Comparison of ENCODE assay signal across 11 cellular contexts in genomic region chr9:121720311-121720991, GRCh38.
A peak's percentile ranks its signal among the peaks of the same experiment; 100 is the strongest.
DNase-seq lines count a peak whose midpoint lies in the region; ATAC-seq, FAIRE-seq and TF ChIP-seq lines count a peak whose summit lies in the region.
"Had no signal": no experiment of that assay in that cellular context is flagged by ENCODE, and none has a peak within 500 bp of the region (broad histone marks: within the 10 kb centered on the region; RNA-seq: fewer than 3 reads in every experiment).

No MANE protein-coding gene starts in this region.

- no peaks in the 10 kb centered on the region for H3K27me3 ChIP-seq in HepG2 (ENCODE audit: control insufficient read depth in 1 of 2, insufficient read depth in 2 of 2, low read length in 2 of 2)
- no peaks in the 10 kb centered on the region for H3K27me3 ChIP-seq in suprapubic skin

- CTCF ChIA-PET in MCF 10A (lab: Yijun Ruan, JAX) = interaction anchor here (0.5 to 3.7 kb wide), 33 partner anchors 8 to 1170 kb away, joined by 3 to 33 read pairs (median 4); no protein-coding TSS in a partner anchor
- CTCF ChIA-PET in HepG2 (lab: Yijun Ruan, JAX; ENCODE audit: low intra/inter-chr PET ratio, low total read pairs) = no interaction called here

- H3K9me3 Mint-ChIP-seq in MCF 10A (ENCODE audit: unreplicated experiment) = no peaks in the 10 kb centered on the region

- H4K20me1 ChIP-seq in HepG2 (ENCODE audit: insufficient read depth, low read length) = no peaks in the 10 kb centered on the region

- H3K9me3 ChIP-seq in HepG2 (ENCODE audit: low read length) (no peaks in the 10 kb centered on the region), suprapubic skin (no peaks in the 10 kb centered on the region)

- H3K27ac Mint-ChIP-seq in MCF 10A (ENCODE audit: low read depth, unreplicated experiment) = peak overlapping the region; percentile 42

- H3K27ac ChIP-seq in HepG2 (ENCODE audit: extremely low read length, insufficient read depth, low read length) (no peak overlapping the region), suprapubic skin (peak overlapping the region; percentile 63)

- TF ChIP-seq POLR2A in HepG2 (IDR thresholded peaks at IDR 0.05; ENCODE audit: insufficient read depth in 1 of 2, low read depth in 2 of 2, low read length in 2 of 2) (no peak), suprapubic skin (IDR thresholded peaks at IDR 0.05) (no peak)

- no peak overlapping the region for H3K4me3 Mint-ChIP-seq in MCF 10A (ENCODE audit: unreplicated experiment)

- in situ Hi-C loops in HepG2 (cut with HindIII; ENCODE audit: extremely low pct_ligation_motif_present, low pct_unique_long_range_greater_than_20kb) = no loop called here

- H3K4me1 ChIP-seq in HepG2 (ENCODE audit: insufficient read depth, low read length) (peaks cover 6% of the 10 kb centered on the region; the same call in 1 of the 2 replicates), suprapubic skin (peaks cover 87% of the 10 kb centered on the region)

- TF ChIP-seq CTCF in MCF 10A (IDR thresholded peaks at IDR 0.05; ENCODE audit: unreplicated experiment) (no peak), HepG2 (CRISPR knock-in tag; IDR thresholded peaks at IDR 0.05) (no peak), suprapubic skin (IDR thresholded peaks at IDR 0.05) (no peak)

- H3K36me3 ChIP-seq in HepG2 (replicated peaks in 1 of 2; ENCODE audit: control insufficient read depth in 1 of 2, insufficient read depth in 2 of 2, low read length in 2 of 2) (no peaks in the 10 kb centered on the region), suprapubic skin (no peaks in the 10 kb centered on the region)

- no peak overlapping the region for H3K4me2 ChIP-seq in HepG2 (ENCODE audit: low read depth, low read length)

- peaks cover 44% of the 10 kb centered on the region for H3K4me1 Mint-ChIP-seq in MCF 10A (ENCODE audit: insufficient read depth, unreplicated experiment)

- H3K4me3 ChIP-seq in HepG2 (replicated peaks in 1 of 3; ENCODE audit: insufficient read depth in 1 of 3, low read depth in 2 of 3, low read length in 3 of 3) (no peak overlapping the region), suprapubic skin (no peak overlapping the region)

- TF ChIP-seq EP300 in HepG2 (IDR thresholded peaks at IDR 0.05; ENCODE audit: low read depth in 2 of 2, low read length in 2 of 2) (no peak), HepG2 (CRISPR knock-in tag; IDR thresholded peaks at IDR 0.05; ENCODE audit: borderline replicate concordance) (no peak), suprapubic skin (IDR thresholded peaks at IDR 0.05) (no peak)

- ATAC-seq in HepG2 (peak; percentile 21; the same call in 2 of the 3 replicates), HG03432 (IDR thresholded peaks at IDR 0.05; ENCODE audit: unreplicated experiment) (no peak)

- no peak for FAIRE-seq in HepG2 (lab: Jason Lieb, UNC)
- FAIRE-seq: GM12892, islet of Langerhans had no signal

- BruUV-seq in MCF 10A (replicated peaks; lab: Mats Ljungman, UMichigan) (no TSS peak), HepG2 (replicated peaks; lab: Mats Ljungman, UMichigan) (no TSS peak)

- no peaks in the 10 kb centered on the region for H3K79me2 ChIP-seq in HepG2 (ENCODE audit: insufficient read depth, low read length)

- DNase-seq in M059J (ENCODE audit: low read depth) (peak; percentile 22), MCF 10A (ENCODE audit: unreplicated experiment) (peak; percentile 46), HepG2 (ENCODE audit: low spot score) (no peak), suprapubic skin (ENCODE audit: low spot score in 2 of 2) (no peak), NCI-H2171 treated with DMSO at 0.1 percent for 48 hours (lab: John Stamatoyannopoulos, UW) (no peak), DMS79 (lab: John Stamatoyannopoulos, UW) (no peak)
- DNase-seq: activated CD8-positive, alpha-beta memory T cell treated with anti-CD3 and anti-CD28 coated beads, Interleukin-2, amount 50 U/mL, for 4 hours; NCI-H1930 had no signal

- no peak for TF ChIP-seq RAD21 in HepG2 (CRISPR knock-in tag; IDR thresholded peaks at IDR 0.05)

- H3K27me3 Mint-ChIP-seq in MCF 10A (ENCODE audit: insufficient read depth, unreplicated experiment) = no peaks in the 10 kb centered on the region

- no peak overlapping the region for H3K9ac ChIP-seq in HepG2 (ENCODE audit: insufficient read depth, low read depth, low read length)

- H3K36me3 Mint-ChIP-seq in MCF 10A (ENCODE audit: insufficient read depth, unreplicated experiment) = no peaks in the 10 kb centered on the region

- 66% methylated on average over 5 of the region's 6 CpGs for WGBS in HepG2 (ENCODE audit: low lambda C conversion rate)
- WGBS in suprapubic skin = 26% methylated on average over 5 of the region's 6 CpGs

- POLR2A ChIA-PET in MCF 10A (lab: Yijun Ruan, JAX) = interaction anchor here (0.7 to 2.2 kb wide), 6 partner anchors 11 to 964 kb away, joined by 3 to 12 read pairs (median 5); no protein-coding TSS in a partner anchor
- POLR2A ChIA-PET in HepG2 (lab: Yijun Ruan, JAX) = no interaction called here

- H2AFZ ChIP-seq in HepG2 (ENCODE audit: low read length) = no peak overlapping the region

- intact Hi-C loops in MCF 10A (cut with micrococcal nuclease) = no loop called here
- intact Hi-C loops in HepG2 (cut with micrococcal nuclease; ENCODE audit: unreplicated experiment) = no loop called here

TF ChIP-seq in HepG2, 621 proteins besides CTCF, POLR2A, EP300 and RAD21:
- TF ChIP-seq PRDM10 (CRISPR knock-in tag; IDR thresholded peaks at IDR 0.05; ENCODE audit: low read depth) (no peak), RNF219 (CRISPR knock-in tag; IDR thresholded peaks at IDR 0.05) (no peak), SIN3A (IDR thresholded peaks at IDR 0.05; ENCODE audit: borderline replicate concordance, low read depth, low read length) (no peak), ZNF883 (CRISPR knock-in tag; IDR thresholded peaks at IDR 0.05; ENCODE audit: not compliant biosample characterization) (no peak), SOX13 (IDR thresholded peaks at IDR 0.05) (no peak), SOX13 (CRISPR knock-in tag; conservative IDR thresholded peaks at IDR 0.05 in 1 of 2, IDR thresholded peaks at IDR 0.05 in 1 of 2) (0 out of 4 replicates have a peak, but pooled peaks of 1 of the 2 experiments have one; percentile 11)

Comparison
In these comparisons a context has a peak if more than half of its experiments do, and no peak if none do; other contexts are left out.
1. DNase-seq: peak in M059J (single experiment) and MCF 10A (single experiment); none in HepG2 (single experiment), suprapubic skin (0 of 2), NCI-H2171 treated with DMSO at 0.1 percent for 48 hours (single experiment) and DMS79 (single experiment).